In the genomic region with DNA sequence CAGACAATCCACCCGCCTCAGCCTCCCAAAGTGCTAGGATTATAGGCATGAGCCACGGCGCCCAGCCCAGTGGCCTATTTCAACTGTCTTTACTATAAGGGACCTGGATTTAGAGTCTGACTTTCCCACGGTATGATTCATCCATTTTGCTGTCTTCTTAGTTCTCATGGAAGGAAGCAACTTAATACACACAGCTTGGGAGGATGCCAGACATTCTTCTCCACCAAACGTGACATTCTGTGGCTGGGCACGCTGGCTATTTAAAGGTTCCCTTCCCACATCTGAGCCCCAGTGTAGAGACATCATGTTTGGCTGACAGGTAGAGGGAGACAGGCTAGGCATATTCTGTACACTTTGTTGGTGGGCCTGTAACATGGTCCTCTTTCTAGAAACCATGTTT, we compare ENCODE assay signal across 14 cellular contexts. TPM values are rescaled to one million over a fixed set of nuclear protein-coding genes. Genes with fewer than 3 reads are reported as not detected.
A peak's percentile ranks its signal among the peaks of the same experiment; 100 is the strongest.
DNase-seq lines count a peak whose midpoint lies in the region; ATAC-seq, FAIRE-seq and TF ChIP-seq lines count a peak whose summit lies in the region.
"Had no signal": no experiment of that assay in that cellular context is flagged by ENCODE, and none has a peak within 500 bp of the region (broad histone marks: within the 10 kb centered on the region; RNA-seq: fewer than 3 reads in every experiment).

No MANE protein-coding gene starts in this region.

- H3K36me3 ChIP-seq in adipocyte (ENCODE audit: control insufficient read depth, insufficient read depth, low read length, severe bottlenecking) (no peaks in the 10 kb centered on the region), heart left ventricle (no peaks in the 10 kb centered on the region)

- intact Hi-C loops in Right ventricle myocardium superior (cut with DNase I) (no loop called here), cardiac septum (cut with DNase I) (loop anchor here (1.0 kb wide), 1 partner anchor 24 kb away; no protein-coding TSS in a partner anchor), heart left ventricle (cut with DNase I) (no loop called here)

- 35 to 39% (median 37%) methylated on average over 6 of the region's 6 CpGs for WGBS in heart left ventricle, 4 donors

- no peak overlapping the region for H3K9ac ChIP-seq in adipocyte (ENCODE audit: low read length)

- TF ChIP-seq CTCF in heart left ventricle (IDR thresholded peaks at IDR 0.05): peak in 3 of 12 donors; percentile 17 to 23 (median 17)

- peak overlapping the region in 4 of 12 donors; percentile 8 to 54 (median 16) for H3K27ac ChIP-seq in heart left ventricle

- H3K27me3 ChIP-seq in adipocyte (replicated peaks; ENCODE audit: control insufficient read depth, insufficient read depth, low read length) (peaks cover 17% of the 10 kb centered on the region), heart left ventricle (no peaks in the 10 kb centered on the region)

- ATAC-seq in Right ventricle myocardium superior (ENCODE audit: poor library complexity): peak; percentile 86
- peak; percentile 67 to 92 (median 90) for ATAC-seq in heart left ventricle
- no peak for ATAC-seq in HG03280 (IDR thresholded peaks at IDR 0.05; ENCODE audit: unreplicated experiment)

- no peak for DNase-seq in Right ventricle myocardium superior
- no peak for DNase-seq in cardiac septum (ENCODE audit: low spot score)
- DNase-seq in adipocyte (ENCODE audit: low read depth): peak; percentile 92
- DNase-seq in heart left ventricle: peak in 4 of 5 donors; percentile 51 to 76 (median 64)
- peak; percentile 80 for DNase-seq in urothelium cell line (ENCODE audit: low spot score)
- DNase-seq in OCI-M2 (lab: John Stamatoyannopoulos, UW; ENCODE audit: unreplicated experiment): no peak
- DNase-seq in OCI-M1 (lab: John Stamatoyannopoulos, UW): no peak
- DNase-seq: activated CD4-positive, CD25-positive, alpha-beta regulatory T cell; H9; head of caudate nucleus; NCI-H82; occipital lobe; stimulated activated CD8-positive, alpha-beta memory T cell treated with anti-CD3 and anti-CD28 coated beads, Interleukin-4, amount 100 ng/mL, for 48 hours had no signal

- peak; percentile 82 for FAIRE-seq in urothelium cell line (lab: Jason Lieb, UNC)

- no peak for TF ChIP-seq POLR2A in heart left ventricle (IDR thresholded peaks at IDR 0.05)

- H3K4me1 ChIP-seq in adipocyte (ENCODE audit: control insufficient read depth, insufficient read depth, low read length): no peaks in the 10 kb centered on the region
- peaks cover 0 to 13% (median 9%) of the 10 kb centered on the region in 12 donors for H3K4me1 ChIP-seq in heart left ventricle

- H3K9me3 ChIP-seq in adipocyte (ENCODE audit: control insufficient read depth, low read length) (no peaks in the 10 kb centered on the region), heart left ventricle (peaks cover 0 to 5% (median 0%) of the 10 kb centered on the region in 12 donors)

- no peak overlapping the region for H3K4me3 ChIP-seq in adipocyte (ENCODE audit: low read length)
- no peak overlapping the region for H3K4me3 ChIP-seq in heart left ventricle

RNA-seq across cellular contexts. Expression of a gene that starts 26.2 kb away (rescaled TPM):
- total RNA-seq in Right ventricle myocardium superior: 16.6 TPM
- 33.9 TPM for total RNA-seq in cardiac septum
- total RNA-seq in heart left ventricle: 10 to 100 TPM; 10.5 to 34.8 (median 15.5) TPM
- 10 to 100 TPM in 1 of 2 donors, 1 to 10 TPM in 1; 7.5 to 23.1 TPM for polyA plus RNA-seq in heart left ventricle

RNA-seq across cellular contexts. Expression of a gene that starts 39.9 kb away (rescaled TPM):
- total RNA-seq in Right ventricle myocardium superior (21.0 TPM), cardiac septum (21.3 TPM), heart left ventricle (10 to 100 TPM; 13.7 to 22.2 (median 18.9) TPM)
- polyA plus RNA-seq in heart left ventricle: 10 to 100 TPM in 1 of 2 donors, 1 to 10 TPM in 1; 9.6 to 26.9 TPM

Comparison
In these comparisons a context has a peak if more than half of its experiments do, and no peak if none do; other contexts are left out.
1. DNase-seq: peak in adipocyte (single experiment), heart left ventricle (4 of 5) and urothelium cell line (single experiment); none in Right ventricle myocardium superior (single experiment), cardiac septum (single experiment), OCI-M2 (single experiment) and OCI-M1 (single experiment).